In the genomic region with DNA sequence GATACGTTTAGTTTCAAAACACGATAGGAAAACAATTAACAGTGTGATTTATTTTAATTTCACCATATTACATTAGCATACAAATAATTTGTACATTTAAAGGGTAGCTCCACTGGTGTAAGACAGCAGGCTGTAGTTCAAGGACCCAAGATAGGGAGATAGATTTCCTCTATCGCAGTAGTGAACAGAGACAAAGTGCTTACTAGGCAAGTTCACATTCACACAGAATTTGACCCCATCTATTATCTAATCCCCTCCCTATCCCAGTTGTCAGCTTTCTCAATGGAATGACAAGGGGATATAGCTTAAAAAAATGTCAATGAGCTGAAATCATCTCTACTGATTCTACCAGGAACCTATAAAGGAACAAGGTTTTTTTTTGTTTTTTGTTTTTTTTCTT, we compare ENCODE assay signal across 2 cellular contexts.
TF ChIP-seq lines count a peak whose summit lies in the region.

No MANE protein-coding gene starts in this region.

TF ChIP-seq in A549, 52 proteins besides CTCF, POLR2A, EP300 and RAD21:
- no peak for TF ChIP-seq HOXB13 (CRISPR knock-in tag; IDR thresholded peaks at IDR 0.05; ENCODE audit: low read depth)
- TF ChIP-seq MAFK (IDR thresholded peaks at IDR 0.05; ENCODE audit: partially characterized antibody) = peak; percentile 71

TF ChIP-seq in IMR-90, 13 proteins besides CTCF, POLR2A, EP300 and RAD21:
- no peak for TF ChIP-seq RCOR1 (IDR thresholded peaks at IDR 0.05; ENCODE audit: insufficient replicate concordance, low read length)
- no peak for TF ChIP-seq BHLHE40 (IDR thresholded peaks at IDR 0.05; ENCODE audit: low read depth, low read length)
- peak; percentile 61 for TF ChIP-seq MAFK (IDR thresholded peaks at IDR 0.05; ENCODE audit: low read depth, low read length)
- no peak for TF ChIP-seq MXI1 (IDR thresholded peaks at IDR 0.05; ENCODE audit: borderline replicate concordance, low read depth, low read length)
- TF ChIP-seq RFX5 (IDR thresholded peaks at IDR 0.05; ENCODE audit: low read depth, low read length) = no peak
- TF ChIP-seq, protein P1, sequence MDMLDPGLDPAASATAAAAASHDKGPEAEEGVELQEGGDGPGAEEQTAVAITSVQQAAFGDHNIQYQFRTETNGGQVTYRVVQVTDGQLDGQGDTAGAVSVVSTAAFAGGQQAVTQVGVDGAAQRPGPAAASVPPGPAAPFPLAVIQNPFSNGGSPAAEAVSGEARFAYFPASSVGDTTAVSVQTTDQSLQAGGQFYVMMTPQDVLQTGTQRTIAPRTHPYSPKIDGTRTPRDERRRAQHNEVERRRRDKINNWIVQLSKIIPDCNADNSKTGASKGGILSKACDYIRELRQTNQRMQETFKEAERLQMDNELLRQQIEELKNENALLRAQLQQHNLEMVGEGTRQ (IDR thresholded peaks at IDR 0.05; ENCODE audit: low read depth, low read length) = no peak
- no peak for TF ChIP-seq MAZ (IDR thresholded peaks at IDR 0.05; ENCODE audit: borderline replicate concordance, low read depth, low read length)
- TF ChIP-seq SMC3 (IDR thresholded peaks at IDR 0.05; ENCODE audit: low read depth, low read length) = no peak
TF ChIP-seq in IMR-90: peak in this region for 1.
